ENCODE assay signal across 17 cellular contexts in genomic region chr13:44273216-44273615, GRCh38.
A peak's percentile ranks its signal among the peaks of the same experiment; 100 is the strongest.
DNase-seq lines count a peak whose midpoint lies in the region; ATAC-seq, FAIRE-seq and TF ChIP-seq lines count a peak whose summit lies in the region.
"Had no signal": no experiment of that assay in that cellular context is flagged by ENCODE, and none has a peak within 500 bp of the region (broad histone marks: within the 10 kb centered on the region; RNA-seq: fewer than 3 reads in every experiment).

No MANE protein-coding gene starts in this region.

- H3K79me2 ChIP-seq in astrocyte (ENCODE audit: insufficient read depth, low read length) = no peaks in the 10 kb centered on the region
- H3K79me2 ChIP-seq: parathyroid adenoma had no signal

- no peak for DNase-seq in heart right ventricle
- DNase-seq in Right ventricle myocardium inferior (ENCODE audit: missing footprints) = no peak
- no peak for DNase-seq in astrocyte (ENCODE audit: low read depth)
- no peak for DNase-seq in natural killer cell treated with Interleukin-12 subunit alpha and Interleukin-12 subunit beta and Interleukin-15 and Interleukin-18, amount 100 ng/mL, for 72 hours (ENCODE audit: low spot score)
- no peak for DNase-seq in retina
- DNase-seq: DMS153; NCI-H1930; NCI-H524; PC-3; stimulated activated CD4-positive, alpha-beta T cell treated with anti-CD3 and anti-CD28 coated beads, Interleukin-15, amount 100 ng/mL, for 24 hours had no signal

- no peak overlapping the region for H3K4me3 Mint-ChIP-seq in astrocyte (ENCODE audit: unreplicated experiment)
- peak overlapping the region; percentile 4 for H3K4me3 Mint-ChIP-seq in natural killer cell treated with Interleukin-12 subunit alpha and Interleukin-12 subunit beta and Interleukin-15 and Interleukin-18, amount 100 ng/mL, for 72 hours
- H3K4me3 Mint-ChIP-seq: GM23338, mesothelial cell of epicardium had no signal

- H3K9ac ChIP-seq in astrocyte (ENCODE audit: low read length) = no peak overlapping the region
- H3K9ac ChIP-seq: parathyroid adenoma had no signal

- H3K9me3 Mint-ChIP-seq in astrocyte (ENCODE audit: unreplicated experiment) = no peaks in the 10 kb centered on the region
- H3K9me3 Mint-ChIP-seq in natural killer cell treated with Interleukin-12 subunit alpha and Interleukin-12 subunit beta and Interleukin-15 and Interleukin-18, amount 100 ng/mL, for 72 hours = peaks cover 5% of the 10 kb centered on the region
- H3K9me3 Mint-ChIP-seq: GM23338, mesothelial cell of epicardium had no signal

- H4K20me1 ChIP-seq in astrocyte (ENCODE audit: insufficient read depth, low read length) = no peaks in the 10 kb centered on the region

- peaks cover 8 to 60% (median 49%) of the 10 kb centered on the region in 9 donors for H3K4me1 ChIP-seq in heart right ventricle
- peaks cover 28% of the 10 kb centered on the region for H3K4me1 ChIP-seq in astrocyte (ENCODE audit: insufficient read depth, low read length)
- H3K4me1 ChIP-seq: parathyroid adenoma had no signal

- 96 to 97% methylated on average over 5 of the region's 5 CpGs for WGBS in heart right ventricle, 2 donors

- no peak overlapping the region for H2AFZ ChIP-seq in astrocyte (ENCODE audit: low read depth, low read length)
- H2AFZ ChIP-seq: GM23338, parathyroid adenoma had no signal

- H3K27ac Mint-ChIP-seq in astrocyte (ENCODE audit: unreplicated experiment) = peak overlapping the region; percentile 16
- peak overlapping the region; percentile 87 to 89 for H3K27ac Mint-ChIP-seq in natural killer cell treated with Interleukin-12 subunit alpha and Interleukin-12 subunit beta and Interleukin-15 and Interleukin-18, amount 100 ng/mL, for 72 hours
- H3K27ac Mint-ChIP-seq: GM23338, mesothelial cell of epicardium had no signal

- H3K4me3 ChIP-seq in heart right ventricle (no peak overlapping the region), astrocyte (ENCODE audit: insufficient read depth, low read depth, low read length) (no peak overlapping the region)
- H3K4me3 ChIP-seq: GM23338, suprapubic skin had no signal

- no peaks in the 10 kb centered on the region for H3K36me3 ChIP-seq in heart right ventricle
- no peaks in the 10 kb centered on the region for H3K36me3 ChIP-seq in astrocyte (ENCODE audit: insufficient read depth, low read length)
- H3K36me3 ChIP-seq: suprapubic skin had no signal

- peaks cover 9% of the 10 kb centered on the region for H3K4me1 Mint-ChIP-seq in astrocyte (ENCODE audit: low read depth, unreplicated experiment)
- H3K4me1 Mint-ChIP-seq in natural killer cell treated with Interleukin-12 subunit alpha and Interleukin-12 subunit beta and Interleukin-15 and Interleukin-18, amount 100 ng/mL, for 72 hours (ENCODE audit: low read depth in 2 of 2) = peaks cover 13 to 22% of the 10 kb centered on the region in 2 donors

- no peak for FAIRE-seq in astrocyte (lab: Jason Lieb, UNC)

- peaks cover 5% of the 10 kb centered on the region for H3K27me3 Mint-ChIP-seq in astrocyte (ENCODE audit: low read depth, unreplicated experiment)
- peaks cover 0 to 11% of the 10 kb centered on the region in 2 donors for H3K27me3 Mint-ChIP-seq in natural killer cell treated with Interleukin-12 subunit alpha and Interleukin-12 subunit beta and Interleukin-15 and Interleukin-18, amount 100 ng/mL, for 72 hours

- ATAC-seq in heart right ventricle (no peak), Right ventricle myocardium inferior (no peak), GM21528 (IDR thresholded peaks at IDR 0.05; ENCODE audit: low FRiP score, unreplicated experiment) (no peak), GM18519 (IDR thresholded peaks at IDR 0.05; ENCODE audit: low FRiP score, unreplicated experiment) (no peak), HG03025 (IDR thresholded peaks at IDR 0.05; ENCODE audit: low FRiP score, unreplicated experiment) (no peak)
- no peak for ATAC-seq in natural killer cell treated with Interleukin-12 subunit alpha and Interleukin-12 subunit beta and Interleukin-15 and Interleukin-18, amount 100 ng/mL, for 72 hours
- ATAC-seq: GM23338, PC-3 had no signal

- no peaks in the 10 kb centered on the region for H3K36me3 Mint-ChIP-seq in astrocyte (ENCODE audit: low read depth, unreplicated experiment)
- H3K36me3 Mint-ChIP-seq in natural killer cell treated with Interleukin-12 subunit alpha and Interleukin-12 subunit beta and Interleukin-15 and Interleukin-18, amount 100 ng/mL, for 72 hours = peaks cover 15% of the 10 kb centered on the region
- H3K36me3 Mint-ChIP-seq: mesothelial cell of epicardium had no signal

- intact Hi-C loops in heart right ventricle (cut with DNase I) = loop anchor here in 1 of 10 donors (5.0 kb wide), 1 partner anchor 34 kb away; no protein-coding TSS in a partner anchor
- intact Hi-C loops in Right ventricle myocardium inferior (cut with DNase I) = no loop called here

- H3K27me3 ChIP-seq in heart right ventricle = no peaks in the 10 kb centered on the region
- H3K27me3 ChIP-seq in astrocyte (ENCODE audit: insufficient read depth, low read length) = no peaks in the 10 kb centered on the region
- H3K27me3 ChIP-seq: suprapubic skin had no signal

- H3K9me3 ChIP-seq in heart right ventricle (no peaks in the 10 kb centered on the region), astrocyte (ENCODE audit: insufficient read depth, low read depth, low read length) (no peaks in the 10 kb centered on the region)
- H3K9me3 ChIP-seq: suprapubic skin had no signal

- TF ChIP-seq CTCF in heart right ventricle (IDR thresholded peaks at IDR 0.05) = no peak
- TF ChIP-seq CTCF in astrocyte (IDR thresholded peaks at IDR 0.05; ENCODE audit: insufficient read depth, low read depth, low read length) = no peak

- H3K4me2 ChIP-seq in astrocyte (ENCODE audit: low read length) = no peak overlapping the region
- H3K4me2 ChIP-seq: GM23338 had no signal

- H3K27ac ChIP-seq in heart right ventricle = peak overlapping the region in 6 of 10 donors; percentile 3 to 86 (median 75)
- no peak overlapping the region for H3K27ac ChIP-seq in astrocyte (ENCODE audit: low read depth, low read length)
- H3K27ac ChIP-seq: suprapubic skin had no signal
